Comparison of ENCODE assay signal across 2 cellular contexts in the genomic region with DNA sequence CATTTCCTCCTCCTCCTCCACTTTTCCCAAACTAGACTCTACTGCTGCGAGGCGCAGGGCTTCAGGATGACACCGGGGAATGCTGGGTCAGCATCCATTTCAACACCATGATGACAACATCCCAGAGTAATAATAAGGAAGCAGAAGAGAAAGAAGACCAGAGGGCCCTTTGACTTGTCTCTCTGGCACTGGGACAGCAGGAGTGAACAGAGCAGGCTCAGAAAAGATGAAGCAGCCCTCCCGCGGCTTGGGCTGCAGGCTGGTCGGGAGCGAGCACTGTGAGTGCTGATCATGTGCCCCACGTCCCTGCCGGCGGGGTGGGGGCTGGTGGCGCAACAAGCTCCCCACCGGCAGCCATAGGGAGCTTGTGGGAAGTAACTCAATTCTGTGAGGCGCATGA.
TF ChIP-seq lines count a peak whose summit lies in the region.

No MANE protein-coding gene starts in this region.

TF ChIP-seq in IMR-90, 13 proteins besides CTCF, POLR2A, EP300 and RAD21:
- TF ChIP-seq RFX5 (IDR thresholded peaks at IDR 0.05; ENCODE audit: low read depth, low read length) (no peak), MAFK (IDR thresholded peaks at IDR 0.05; ENCODE audit: low read depth, low read length) (peak; percentile 70), MAZ (IDR thresholded peaks at IDR 0.05; ENCODE audit: borderline replicate concordance, low read depth, low read length) (0 out of 2 replicates have a peak, but pooled peaks have one; percentile 30), USF2 (IDR thresholded peaks at IDR 0.05; ENCODE audit: low read depth, low read length) (peak; percentile 52; the same call in 1 of the 2 replicates), BHLHE40 (IDR thresholded peaks at IDR 0.05; ENCODE audit: low read depth, low read length) (no peak), NFE2L2 (IDR thresholded peaks at IDR 0.05; ENCODE audit: low read depth, low read length) (no peak), ELK1 (IDR thresholded peaks at IDR 0.05; ENCODE audit: borderline replicate concordance, low read depth, low read length) (no peak), SMC3 (IDR thresholded peaks at IDR 0.05; ENCODE audit: low read depth, low read length) (no peak), RCOR1 (IDR thresholded peaks at IDR 0.05; ENCODE audit: insufficient replicate concordance, low read length) (no peak), MXI1 (IDR thresholded peaks at IDR 0.05; ENCODE audit: borderline replicate concordance, low read depth, low read length) (no peak), CEBPB (IDR thresholded peaks at IDR 0.05; ENCODE audit: low read depth, low read length) (peak; percentile 42), FOS (IDR thresholded peaks at IDR 0.05; ENCODE audit: low read depth, low read length) (no peak)

TF ChIP-seq in K562, 482 proteins besides CTCF, POLR2A, EP300 and RAD21:
- TF ChIP-seq MAFK (IDR thresholded peaks at IDR 0.05; ENCODE audit: low read length): peak; percentile 26; the same call in 1 of the 2 replicates
- peak; percentile 35; the same call in 1 of the 2 replicates for TF ChIP-seq ZNF316 (IDR thresholded peaks at IDR 0.05)
- TF ChIP-seq, protein P1, sequence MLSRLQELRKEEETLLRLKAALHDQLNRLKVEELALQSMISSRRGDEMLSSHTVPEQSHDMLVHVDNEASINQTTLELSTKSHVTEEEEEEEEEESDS (CRISPR knock-in tag; IDR thresholded peaks at IDR 0.05): no peak
